In genomic region chr1:193102662-193103061, GRCh38 we compare ENCODE assay signal across 1 cellular context.
TF ChIP-seq lines count a peak whose summit lies in the region.

No MANE protein-coding gene starts in this region.

TF ChIP-seq in HepG2, 621 proteins besides CTCF, POLR2A, EP300 and RAD21:
- 0 out of 2 replicates have a peak, but pooled peaks have one; percentile 37 for TF ChIP-seq GATA4 (IDR thresholded peaks at IDR 0.05; ENCODE audit: borderline replicate concordance, low read depth)
- TF ChIP-seq ZNF432 (CRISPR knock-in tag; IDR thresholded peaks at IDR 0.05; ENCODE audit: borderline replicate concordance): no peak
- 0 out of 2 replicates have a peak, but pooled peaks have one; percentile 40 for TF ChIP-seq CEBPG (CRISPR knock-in tag; IDR thresholded peaks at IDR 0.05)
- TF ChIP-seq FOXJ3 (CRISPR knock-in tag; IDR thresholded peaks at IDR 0.05; ENCODE audit: borderline replicate concordance): no peak
- no peak for TF ChIP-seq BCL3 (CRISPR knock-in tag; IDR thresholded peaks at IDR 0.05)
- peak; percentile 56; the same call in 1 of the 2 replicates for TF ChIP-seq GATAD2A (CRISPR knock-in tag; IDR thresholded peaks at IDR 0.05)
- no peak for TF ChIP-seq ZNF562 (CRISPR knock-in tag; IDR thresholded peaks at IDR 0.05; ENCODE audit: borderline replicate concordance)
- TF ChIP-seq POLR2G (IDR thresholded peaks at IDR 0.05; ENCODE audit: low read depth, low read length): 0 out of 2 replicates have a peak, but pooled peaks have one; percentile 29
- TF ChIP-seq HNRNPL (IDR thresholded peaks at IDR 0.05; ENCODE audit: low read depth, low read length): no peak
- no peak for TF ChIP-seq PLSCR1 (CRISPR knock-in tag; IDR thresholded peaks at IDR 0.05; ENCODE audit: borderline replicate concordance)
- peak; percentile 19; the same call in 1 of the 2 replicates for TF ChIP-seq SAP130 (CRISPR knock-in tag; IDR thresholded peaks at IDR 0.05; ENCODE audit: low read depth)
- no peak for TF ChIP-seq ZBED4 (CRISPR knock-in tag; IDR thresholded peaks at IDR 0.05; ENCODE audit: borderline replicate concordance)
- no peak for TF ChIP-seq SMC3 (IDR thresholded peaks at IDR 0.05; ENCODE audit: low read length)
- TF ChIP-seq HNRNPLL (IDR thresholded peaks at IDR 0.05; ENCODE audit: low read depth, low read length, poor library complexity, severe bottlenecking): no peak
- no peak for TF ChIP-seq LRRFIP1 (CRISPR knock-in tag; conservative IDR thresholded peaks at IDR 0.05)
- no peak for TF ChIP-seq ZNF205 (CRISPR knock-in tag; IDR thresholded peaks at IDR 0.05)
- no peak for TF ChIP-seq POGK (CRISPR knock-in tag; conservative IDR thresholded peaks at IDR 0.05)
- no peak for TF ChIP-seq PHF5A (CRISPR knock-in tag; IDR thresholded peaks at IDR 0.05; ENCODE audit: low read depth, unreplicated experiment)
- TF ChIP-seq ATF4 (CRISPR knock-in tag; IDR thresholded peaks at IDR 0.05): peak in 1 of 2 experiments; percentile 82; a peak in 2 of 4 replicates
- TF ChIP-seq LCORL (IDR thresholded peaks at IDR 0.05): no peak
- no peak for TF ChIP-seq LCORL (CRISPR knock-in tag; IDR thresholded peaks at IDR 0.05)
